Comparison of ENCODE assay signal across 13 cellular contexts in genomic region chr14:77409131-77409533, GRCh38. TPM values are rescaled to one million over a fixed set of nuclear protein-coding genes. Genes with fewer than 3 reads are reported as not detected.
DNase-seq lines count a peak whose midpoint lies in the region; ATAC-seq, FAIRE-seq and TF ChIP-seq lines count a peak whose summit lies in the region.
"Had no signal": no experiment of that assay in that cellular context is flagged by ENCODE, and none has a peak within 500 bp of the region (broad histone marks: within the 10 kb centered on the region; RNA-seq: fewer than 3 reads in every experiment).

No MANE protein-coding gene starts in this region.

- no peaks in the 10 kb centered on the region for H3K9me3 Mint-ChIP-seq in activated CD4-positive, alpha-beta memory T cell treated with anti-CD3 and anti-CD28 coated beads for 36 hours
- H3K9me3 Mint-ChIP-seq in activated CD4-positive, alpha-beta memory T cell treated with anti-CD3 and anti-CD28 coated beads, Interleukin-2, amount 10 ng/mL, durations not matched to agents 7 days and 5 days, result no peaks in the 10 kb centered on the region
- no peaks in the 10 kb centered on the region for H3K9me3 Mint-ChIP-seq in natural killer cell
- H3K9me3 Mint-ChIP-seq: activated naive CD8-positive, alpha-beta T cell treated with anti-CD3 and anti-CD28 coated beads for 36 hours; CD4-positive, CD25-positive, alpha-beta regulatory T cell had no signal

- H3K23ac ChIP-seq in H1 (ENCODE audit: insufficient read length), result no peak overlapping the region

- TF ChIP-seq RAD21 in H1 (IDR thresholded peaks at IDR 0.05 in 1 of 2, conservative IDR thresholded peaks at IDR 0.05 in 1 of 2; ENCODE audit: low read depth in 2 of 2, low read length in 2 of 2), result peak in 1 of 2 experiments; percentile 52; a peak in 2 of 4 replicates

- H3K27ac ChIP-seq in H1 (ENCODE audit: low read depth, low read length), result no peak overlapping the region
- H3K27ac ChIP-seq in small intestine (ENCODE audit: low read depth in 1 of 2, low read length in 1 of 2), result no peak overlapping the region
- H3K27ac ChIP-seq: HL-60, SJCRH30 had no signal

- CTCF ChIA-PET in activated CD4-positive, alpha-beta memory T cell treated with anti-CD3 and anti-CD28 coated beads for 36 hours (lab: Charles Lee), result no interaction called here
- CTCF ChIA-PET in activated CD4-positive, alpha-beta memory T cell treated with anti-CD3 and anti-CD28 coated beads, Interleukin-2, amount 10 ng/mL, durations not matched to agents 7 days and 5 days (lab: Charles Lee), result no interaction called here
- CTCF ChIA-PET in H1 (lab: Charles Lee; ENCODE audit: partially characterized antibody), result interaction anchor here (0.7 to 2.7 kb wide), 14 partner anchors 10 to 144 kb away, joined by 3 to 10 read pairs (median 4); no protein-coding TSS in a partner anchor

- no peak overlapping the region for H3K27ac Mint-ChIP-seq in activated CD4-positive, alpha-beta memory T cell treated with anti-CD3 and anti-CD28 coated beads for 36 hours
- H3K27ac Mint-ChIP-seq in activated CD4-positive, alpha-beta memory T cell treated with anti-CD3 and anti-CD28 coated beads, Interleukin-2, amount 10 ng/mL, durations not matched to agents 7 days and 5 days, result no peak overlapping the region
- H3K27ac Mint-ChIP-seq in natural killer cell, result no peak overlapping the region
- H3K27ac Mint-ChIP-seq: activated naive CD8-positive, alpha-beta T cell treated with anti-CD3 and anti-CD28 coated beads for 36 hours; CD4-positive, CD25-positive, alpha-beta regulatory T cell had no signal

- H4K5ac ChIP-seq in H1 (ENCODE audit: insufficient read length, low read depth, low read length), result no peak overlapping the region

- H3K36me3 Mint-ChIP-seq in activated CD4-positive, alpha-beta memory T cell treated with anti-CD3 and anti-CD28 coated beads for 36 hours, result no peaks in the 10 kb centered on the region
- no peaks in the 10 kb centered on the region for H3K36me3 Mint-ChIP-seq in activated CD4-positive, alpha-beta memory T cell treated with anti-CD3 and anti-CD28 coated beads, Interleukin-2, amount 10 ng/mL, durations not matched to agents 7 days and 5 days (ENCODE audit: low read depth)
- no peaks in the 10 kb centered on the region for H3K36me3 Mint-ChIP-seq in natural killer cell
- H3K36me3 Mint-ChIP-seq: activated naive CD8-positive, alpha-beta T cell treated with anti-CD3 and anti-CD28 coated beads for 36 hours had no signal

- H3K4ac ChIP-seq in H1 (replicated peaks; ENCODE audit: insufficient read length, low read depth, low read length), result no peak overlapping the region

- 29% methylated on average over 3 of the region's 3 CpGs; no CpG with 5 or more reads in 1 of the 2 experiments for WGBS in H1 (ENCODE audit: extremely low coverage in 1 of 2, insufficient coverage in 1 of 2, insufficient read length in 1 of 2, insufficient replicate concordance in 2 of 2, low coverage in 1 of 2, low lambda C conversion rate in 2 of 2, missing lambda C conversion rate in 1 of 2), 2 experiments
- WGBS in small intestine, 3 donors, result 51 to 63% (median 57%) methylated on average over 3 of the region's 3 CpGs

- no peak overlapping the region for H2AK5ac ChIP-seq in H1 (ENCODE audit: low read depth, low read length)

- no peak overlapping the region for H4K91ac ChIP-seq in H1 (replicated peaks; ENCODE audit: insufficient read length, low read length)

- no peak overlapping the region for H3K14ac ChIP-seq in H1 (ENCODE audit: insufficient read length)

- no peak for ATAC-seq in natural killer cell

- H2AFZ ChIP-seq in H1 (ENCODE audit: low read length), result peak overlapping the region; percentile 81; the same call in 1 of the 2 replicates

- H3K4me3 Mint-ChIP-seq in activated CD4-positive, alpha-beta memory T cell treated with anti-CD3 and anti-CD28 coated beads for 36 hours, result no peak overlapping the region
- H3K4me3 Mint-ChIP-seq in activated CD4-positive, alpha-beta memory T cell treated with anti-CD3 and anti-CD28 coated beads, Interleukin-2, amount 10 ng/mL, durations not matched to agents 7 days and 5 days, result no peak overlapping the region
- H3K4me3 Mint-ChIP-seq in natural killer cell, result no peak overlapping the region
- H3K4me3 Mint-ChIP-seq: activated naive CD8-positive, alpha-beta T cell treated with anti-CD3 and anti-CD28 coated beads for 36 hours; CD4-positive, CD25-positive, alpha-beta regulatory T cell had no signal

- H3K4me3 ChIP-seq in H1 (ENCODE audit: extremely low read depth in 1 of 4, insufficient read depth in 2 of 4, low read depth in 3 of 4, low read length in 4 of 4) (no peak overlapping the region), small intestine (ENCODE audit: low read depth in 1 of 2, low read length in 2 of 2) (no peak overlapping the region)
- H3K4me3 ChIP-seq: SJCRH30 had no signal

- H3K4me1 ChIP-seq in H1 (replicated peaks in 1 of 4; ENCODE audit: control insufficient read depth in 3 of 4, insufficient read depth in 4 of 4, low read length in 3 of 4), result no peaks in the 10 kb centered on the region
- no peaks in the 10 kb centered on the region for H3K4me1 ChIP-seq in small intestine (ENCODE audit: control insufficient read depth in 2 of 2, insufficient read depth in 1 of 2, low read depth in 1 of 2, low read length in 1 of 2)
- H3K4me1 ChIP-seq: SJCRH30 had no signal

- TF ChIP-seq POLR2A in H1 (IDR thresholded peaks at IDR 0.05; ENCODE audit: control extremely low read depth in 1 of 2, low read depth in 2 of 2, low read length in 2 of 2), result no peak
- TF ChIP-seq POLR2A in H54 (IDR thresholded peaks at IDR 0.05; ENCODE audit: low read depth, low read length), result no peak

- H3K27me3 Mint-ChIP-seq in activated CD4-positive, alpha-beta memory T cell treated with anti-CD3 and anti-CD28 coated beads for 36 hours, result no peaks in the 10 kb centered on the region
- no peaks in the 10 kb centered on the region for H3K27me3 Mint-ChIP-seq in activated CD4-positive, alpha-beta memory T cell treated with anti-CD3 and anti-CD28 coated beads, Interleukin-2, amount 10 ng/mL, durations not matched to agents 7 days and 5 days
- no peaks in the 10 kb centered on the region for H3K27me3 Mint-ChIP-seq in natural killer cell (ENCODE audit: low read depth in 2 of 2)
- H3K27me3 Mint-ChIP-seq: activated naive CD8-positive, alpha-beta T cell treated with anti-CD3 and anti-CD28 coated beads for 36 hours had no signal

- no peak for TF ChIP-seq EP300 in H1 (IDR thresholded peaks at IDR 0.05; ENCODE audit: borderline replicate concordance in 1 of 2, low read depth in 2 of 2, low read length in 2 of 2)

- POLR2A ChIA-PET in activated CD4-positive, alpha-beta memory T cell treated with anti-CD3 and anti-CD28 coated beads for 36 hours (lab: Charles Lee), result no interaction called here
- POLR2A ChIA-PET in activated CD4-positive, alpha-beta memory T cell treated with anti-CD3 and anti-CD28 coated beads, Interleukin-2, amount 10 ng/mL, durations not matched to agents 7 days and 5 days (lab: Charles Lee), result no interaction called here
- POLR2A ChIA-PET in H1 (lab: Charles Lee; ENCODE audit: partially characterized antibody), result interaction anchor here (1.0 kb wide), 1 partner anchor 88 kb away, joined by 5 read pairs; the partner anchor contains the start of genes GSTZ1 and POMT2

- H3K23me2 ChIP-seq in H1 (ENCODE audit: low read depth, low read length), result no peaks in the 10 kb centered on the region

- no peak overlapping the region for H3K4me2 ChIP-seq in H1 (ENCODE audit: insufficient read depth in 1 of 2, low read depth in 2 of 2, low read length in 2 of 2)

- H2BK5ac ChIP-seq in H1 (ENCODE audit: low read depth, low read length), result no peak overlapping the region

- H2BK12ac ChIP-seq in H1 (ENCODE audit: low read depth, low read length), result no peak overlapping the region

- H3K79me2 ChIP-seq in H1 (ENCODE audit: control insufficient read depth in 1 of 2, insufficient read depth in 2 of 2, low read length in 2 of 2), result no peaks in the 10 kb centered on the region

- H2BK20ac ChIP-seq in H1 (ENCODE audit: low read length), result no peak overlapping the region

- no peak overlapping the region for H2BK120ac ChIP-seq in H1 (replicated peaks; ENCODE audit: low read depth, low read length)

- H3K79me1 ChIP-seq in H1 (ENCODE audit: low read depth, low read length), result no peaks in the 10 kb centered on the region

- H3K27me3 ChIP-seq in H1 (replicated peaks in 1 of 4; ENCODE audit: control insufficient read depth in 3 of 4, extremely low read depth in 1 of 4, insufficient read depth in 3 of 4, low read length in 3 of 4) (no peaks in the 10 kb centered on the region), small intestine (ENCODE audit: control insufficient read depth in 2 of 2, insufficient read depth in 2 of 2, low read length in 2 of 2) (no peaks in the 10 kb centered on the region)

- intact Hi-C loops in activated CD4-positive, alpha-beta memory T cell treated with anti-CD3 and anti-CD28 coated beads for 36 hours (cut with micrococcal nuclease), result no loop called here
- intact Hi-C loops in natural killer cell (cut with micrococcal nuclease), result no loop called here

- H3K36me3 ChIP-seq in H1 (ENCODE audit: control insufficient read depth in 2 of 4, insufficient read depth in 4 of 4, low read length in 3 of 4), result no peaks in the 10 kb centered on the region
- H3K36me3 ChIP-seq in small intestine (ENCODE audit: control insufficient read depth in 2 of 2, insufficient read depth in 2 of 2, low read length in 2 of 2), result no peaks in the 10 kb centered on the region
- H3K36me3 ChIP-seq: SJCRH30 had no signal

- no peak overlapping the region for H4K8ac ChIP-seq in H1 (ENCODE audit: extremely low read depth, insufficient read depth, low read length)

- no peak overlapping the region for H3K18ac ChIP-seq in H1 (ENCODE audit: extremely low read depth, low read length)

- H3K4me1 Mint-ChIP-seq in activated CD4-positive, alpha-beta memory T cell treated with anti-CD3 and anti-CD28 coated beads for 36 hours (ENCODE audit: low read depth), result no peaks in the 10 kb centered on the region
- H3K4me1 Mint-ChIP-seq in activated CD4-positive, alpha-beta memory T cell treated with anti-CD3 and anti-CD28 coated beads, Interleukin-2, amount 10 ng/mL, durations not matched to agents 7 days and 5 days, result peaks cover 13% of the 10 kb centered on the region
- peaks cover 8 to 13% of the 10 kb centered on the region in 2 donors for H3K4me1 Mint-ChIP-seq in natural killer cell

- TF ChIP-seq CTCF in H1 (IDR thresholded peaks at IDR 0.05; ENCODE audit: control extremely low read depth in 1 of 3, insufficient read depth in 1 of 3, low read depth in 1 of 3, low read length in 3 of 3) (peak; percentile 41 to 56 (median 52)), natural killer cell (IDR thresholded peaks at IDR 0.05) (no peak)

- H3K9me3 ChIP-seq in H1 (ENCODE audit: insufficient read depth in 2 of 2, low read depth in 1 of 2, low read length in 1 of 2) (no peaks in the 10 kb centered on the region), small intestine (ENCODE audit: control insufficient read depth, low read depth) (no peaks in the 10 kb centered on the region)
- H3K9me3 ChIP-seq: SJCRH30 had no signal

- no peaks in the 10 kb centered on the region for H4K20me1 ChIP-seq in H1 (replicated peaks in 1 of 2; ENCODE audit: control insufficient read depth in 1 of 2, insufficient read depth in 2 of 2, low read length in 2 of 2)

- peak; percentile 13 for DNase-seq in activated CD4-positive, alpha-beta memory T cell treated with anti-CD3 and anti-CD28 coated beads for 36 hours
- DNase-seq in activated CD4-positive, alpha-beta memory T cell treated with anti-CD3 and anti-CD28 coated beads, Interleukin-2, amount 10 ng/mL, durations not matched to agents 7 days and 5 days, result no peak
- DNase-seq in NCI-H524 (lab: John Stamatoyannopoulos, UW) (peak; percentile 36 to 53), H1 (ENCODE audit: low read depth in 1 of 2, low spot score in 2 of 2) (peak in 1 of 2 experiments; percentile 50), small intestine (peak; percentile 28), H54 (ENCODE audit: insufficient read length, low spot score) (no peak), kidney glomerular epithelial cell (lab: John Stamatoyannopoulos, UW) (no peak), natural killer cell (no peak)
- DNase-seq: activated naive CD8-positive, alpha-beta T cell treated with anti-CD3 and anti-CD28 coated beads for 36 hours; trophoblast cell had no signal

- FAIRE-seq in H1 (lab: Jason Lieb, UNC) (no peak), small intestine (lab: Jason Lieb, UNC) (no peak), H54 (lab: Jason Lieb, UNC) (no peak)

- H2BK15ac ChIP-seq in H1 (ENCODE audit: low read length), result no peak overlapping the region

- H3K56ac ChIP-seq in H1 (replicated peaks; ENCODE audit: insufficient read length, low read depth, low read length), result no peak overlapping the region

- no peak overlapping the region for H3K9ac ChIP-seq in H1 (replicated peaks in 1 of 4; ENCODE audit: extremely low read depth in 1 of 4, low read depth in 3 of 4, low read length in 3 of 4)

RNA-seq across cellular contexts. Expression of gene NOXRED1, which starts 14.2 kb away (rescaled TPM):
- under 1 TPM; 0.59 to 0.65 TPM for total RNA-seq in activated CD4-positive, alpha-beta memory T cell treated with anti-CD3 and anti-CD28 coated beads for 36 hours
- total RNA-seq in activated CD4-positive, alpha-beta memory T cell treated with anti-CD3 and anti-CD28 coated beads, Interleukin-2, amount 10 ng/mL, durations not matched to agents 7 days and 5 days, result under 1 TPM; 0.35 to 0.48 TPM
- total RNA-seq in H1 (2021; fragmentation: NEBNext Ultra II Directional; extraction: Animal tissue kit (Norgen Biotek cat#: 25700)), result 0.48 TPM in 1 of 2 replicates, not detected in the other
- polyA plus RNA-seq in H1 (2011; rRNA removed) (0.14 and 0.23 TPM in 2 replicates), small intestine (under 1 TPM; 0.12 to 0.45 (median 0.27) TPM)
- polyA plus RNA-seq in H1 (2011; cell fraction: cytosol; rRNA removed), result 0.08 TPM
- 0.30 TPM for polyA plus RNA-seq in H1 (2011; cell fraction: nucleus; rRNA removed)
- 0.08 to 0.24 TPM (median 0.17 TPM) in 3 of 4 replicates, not detected in the other for polyA plus RNA-seq in H1 (2012, experiment 1 of 2)
- not detected for polyA plus RNA-seq in H1 (2012, experiment 2 of 2)
- polyA plus RNA-seq in H1 (2013, experiment 1 of 2), result 0.04 TPM
- polyA plus RNA-seq in H1 (2013, experiment 2 of 2), result 0.06 TPM
- 0.12 and 0.22 TPM in 2 replicates for polyA minus RNA-seq in H1 (2011; rRNA and poly(A)+ RNA removed)
- not detected for polyA minus RNA-seq in H1 (2011; cell fraction: cytosol; rRNA and poly(A)+ RNA removed)
- polyA minus RNA-seq in H1 (2011; cell fraction: nucleus; rRNA and poly(A)+ RNA removed), result 0.80 TPM
- under 1 TPM; 0.25 to 0.52 (median 0.40) TPM for total RNA-seq in natural killer cell

RNA-seq across cellular contexts. Expression of gene SAMD15, which starts 32.0 kb away (rescaled TPM):
- total RNA-seq in activated CD4-positive, alpha-beta memory T cell treated with anti-CD3 and anti-CD28 coated beads for 36 hours, result under 1 TPM in 1 of 2 experiments, not detected in 1; 0.38 TPM
- under 1 TPM in 1 of 2 experiments, not detected in 1; 0.25 TPM for total RNA-seq in activated CD4-positive, alpha-beta memory T cell treated with anti-CD3 and anti-CD28 coated beads, Interleukin-2, amount 10 ng/mL, durations not matched to agents 7 days and 5 days
- total RNA-seq in H1 (2021; fragmentation: NEBNext Ultra II Directional; extraction: Animal tissue kit (Norgen Biotek cat#: 25700)), result 0.99 and 1.0 TPM in 2 replicates
- 0.17 and 0.42 TPM in 2 replicates for polyA plus RNA-seq in H1 (2011; rRNA removed)
- 0.22 TPM for polyA plus RNA-seq in H1 (2011; cell fraction: cytosol; rRNA removed)
- 0.37 TPM for polyA plus RNA-seq in H1 (2011; cell fraction: nucleus; rRNA removed)
- 0.52 to 0.99 TPM (median 0.57 TPM) in 4 replicates for polyA plus RNA-seq in H1 (2012, experiment 1 of 2)
- 0.05 TPM for polyA plus RNA-seq in H1 (2012, experiment 2 of 2)
- polyA plus RNA-seq in H1 (2013, experiment 1 of 2), result 0.61 TPM
- polyA plus RNA-seq in H1 (2013, experiment 2 of 2), result 0.92 TPM
- polyA minus RNA-seq in H1 (2011; rRNA and poly(A)+ RNA removed), result 0.16 and 0.63 TPM in 2 replicates
- 2.5 TPM for polyA minus RNA-seq in H1 (2011; cell fraction: cytosol; rRNA and poly(A)+ RNA removed)
- 1.00 TPM for polyA minus RNA-seq in H1 (2011; cell fraction: nucleus; rRNA and poly(A)+ RNA removed)
- under 1 TPM in 1 of 3 donors, not detected in 2; 0.52 TPM for polyA plus RNA-seq in small intestine
- under 1 TPM; 0.09 to 0.54 (median 0.40) TPM for total RNA-seq in natural killer cell
- polyA plus RNA-seq: CD4-positive, CD25-positive, alpha-beta regulatory T cell had no signal

RNA-seq across cellular contexts. Expression of gene TMED8, which starts 32.2 kb away (rescaled TPM):
- total RNA-seq in activated CD4-positive, alpha-beta memory T cell treated with anti-CD3 and anti-CD28 coated beads for 36 hours, result 10 to 100 TPM; 26.9 to 27.8 TPM
- 10 to 100 TPM; 21.2 to 22.2 TPM for total RNA-seq in activated CD4-positive, alpha-beta memory T cell treated with anti-CD3 and anti-CD28 coated beads, Interleukin-2, amount 10 ng/mL, durations not matched to agents 7 days and 5 days
- 13.1 and 13.4 TPM in 2 replicates for total RNA-seq in H1 (2021; fragmentation: NEBNext Ultra II Directional; extraction: Animal tissue kit (Norgen Biotek cat#: 25700))
- 4.8 and 5.5 TPM in 2 replicates for polyA plus RNA-seq in H1 (2011; rRNA removed)
- polyA plus RNA-seq in H1 (2011; cell fraction: cytosol; rRNA removed), result 6.5 TPM
- polyA plus RNA-seq in H1 (2011; cell fraction: nucleus; rRNA removed), result 3.8 TPM
- polyA plus RNA-seq in H1 (2012, experiment 1 of 2), result 4.8 to 9.4 TPM (median 5.9 TPM) in 4 replicates
- polyA plus RNA-seq in H1 (2012, experiment 2 of 2), result 0.92 TPM
- 6.9 TPM for polyA plus RNA-seq in H1 (2013, experiment 1 of 2)
- 6.9 TPM for polyA plus RNA-seq in H1 (2013, experiment 2 of 2)
- polyA minus RNA-seq in H1 (2011; rRNA and poly(A)+ RNA removed), result 13.6 and 16.1 TPM in 2 replicates
- 6.8 TPM for polyA minus RNA-seq in H1 (2011; cell fraction: cytosol; rRNA and poly(A)+ RNA removed)
- polyA minus RNA-seq in H1 (2011; cell fraction: nucleus; rRNA and poly(A)+ RNA removed), result 6.8 TPM
- polyA plus RNA-seq in small intestine, result 1 to 10 TPM; 1.9 to 4.1 (median 2.2) TPM
- 1 to 10 TPM; 8.0 to 9.3 (median 9.1) TPM for total RNA-seq in natural killer cell

RNA-seq across cellular contexts. Expression of gene VIPAS39, which starts 48.3 kb away (rescaled TPM):
- total RNA-seq in activated CD4-positive, alpha-beta memory T cell treated with anti-CD3 and anti-CD28 coated beads for 36 hours, result 10 to 100 TPM; 14.9 to 16.8 TPM
- total RNA-seq in activated CD4-positive, alpha-beta memory T cell treated with anti-CD3 and anti-CD28 coated beads, Interleukin-2, amount 10 ng/mL, durations not matched to agents 7 days and 5 days, result 10 to 100 TPM; 20.3 to 20.6 TPM
- total RNA-seq in H1 (2021; fragmentation: NEBNext Ultra II Directional; extraction: Animal tissue kit (Norgen Biotek cat#: 25700)), result 16.3 and 19.6 TPM in 2 replicates
- polyA plus RNA-seq in H1 (2011; rRNA removed), result 13.3 and 20.6 TPM in 2 replicates
- 19.3 TPM for polyA plus RNA-seq in H1 (2011; cell fraction: cytosol; rRNA removed)
- polyA plus RNA-seq in H1 (2011; cell fraction: nucleus; rRNA removed), result 18.7 TPM
- polyA plus RNA-seq in H1 (2012, experiment 1 of 2), result 17.4 to 20.7 TPM (median 19.1 TPM) in 4 replicates
- polyA plus RNA-seq in H1 (2012, experiment 2 of 2), result 9.9 TPM
- 15.7 TPM for polyA plus RNA-seq in H1 (2013, experiment 1 of 2)
- polyA plus RNA-seq in H1 (2013, experiment 2 of 2), result 16.0 TPM
- 32.6 and 40.1 TPM in 2 replicates for polyA minus RNA-seq in H1 (2011; rRNA and poly(A)+ RNA removed)
- polyA minus RNA-seq in H1 (2011; cell fraction: cytosol; rRNA and poly(A)+ RNA removed), result 17.4 TPM
- 21.8 TPM for polyA minus RNA-seq in H1 (2011; cell fraction: nucleus; rRNA and poly(A)+ RNA removed)
- 10 to 100 TPM in 2 of 3 donors, 1 to 10 TPM in 1; 9.5 to 13.0 (median 12.5) TPM for polyA plus RNA-seq in small intestine
- total RNA-seq in natural killer cell, result 10 to 100 TPM; 11.2 to 14.4 (median 13.0) TPM

RNA-seq across cellular contexts. Expression of gene AHSA1, which starts 48.8 kb away (rescaled TPM):
- 100 to 1,000 TPM; 253 to 269 TPM for total RNA-seq in activated CD4-positive, alpha-beta memory T cell treated with anti-CD3 and anti-CD28 coated beads for 36 hours
- 100 to 1,000 TPM; 152 to 162 TPM for total RNA-seq in activated CD4-positive, alpha-beta memory T cell treated with anti-CD3 and anti-CD28 coated beads, Interleukin-2, amount 10 ng/mL, durations not matched to agents 7 days and 5 days
- total RNA-seq in H1 (2021; fragmentation: NEBNext Ultra II Directional; extraction: Animal tissue kit (Norgen Biotek cat#: 25700)), result 215 and 221 TPM in 2 replicates
- 155 and 174 TPM in 2 replicates for polyA plus RNA-seq in H1 (2011; rRNA removed)
- polyA plus RNA-seq in H1 (2011; cell fraction: cytosol; rRNA removed), result 182 TPM
- polyA plus RNA-seq in H1 (2011; cell fraction: nucleus; rRNA removed), result 75.7 TPM
- 151 to 229 TPM (median 174 TPM) in 4 replicates for polyA plus RNA-seq in H1 (2012, experiment 1 of 2)
- polyA plus RNA-seq in H1 (2012, experiment 2 of 2), result 72.6 TPM
- polyA plus RNA-seq in H1 (2013, experiment 1 of 2), result 98.4 TPM
- polyA plus RNA-seq in H1 (2013, experiment 2 of 2), result 101 TPM
- 125 and 142 TPM in 2 replicates for polyA minus RNA-seq in H1 (2011; rRNA and poly(A)+ RNA removed)
- polyA minus RNA-seq in H1 (2011; cell fraction: cytosol; rRNA and poly(A)+ RNA removed), result 75.8 TPM
- polyA minus RNA-seq in H1 (2011; cell fraction: nucleus; rRNA and poly(A)+ RNA removed), result 30.8 TPM
- 10 to 100 TPM; 57.3 to 90.8 (median 80.7) TPM for polyA plus RNA-seq in small intestine
- total RNA-seq in natural killer cell, result 100 to 1,000 TPM in 1 of 3 donors, 10 to 100 TPM in 2; 70.4 to 101 (median 94.3) TPM

Comparison
In these comparisons a context has a peak if more than half of its experiments do, and no peak if none do; other contexts are left out.
1. DNase-seq: peak in activated CD4-positive, alpha-beta memory T cell treated with anti-CD3 and anti-CD28 coated beads for 36 hours (single experiment), NCI-H524 (2 of 2) and small intestine (single experiment); none in activated CD4-positive, alpha-beta memory T cell treated with anti-CD3 and anti-CD28 coated beads, Interleukin-2, amount 10 ng/mL, durations not matched to agents 7 days and 5 days (single experiment), H54 (single experiment), kidney glomerular epithelial cell (single experiment) and natural killer cell (single experiment).